Comparison of ENCODE assay signal across 1 cellular context in genomic region chr1:236494586-236495207, GRCh38.
TF ChIP-seq lines count a peak whose summit lies in the region.

No MANE protein-coding gene starts in this region.

TF ChIP-seq in HEK293, 187 proteins besides CTCF, POLR2A, EP300 and RAD21 (continued from another document):
- TF ChIP-seq GFI1B (tag by site-specific recombination; IDR thresholded peaks at IDR 0.05) (no peak), ZNF23 (tag by site-specific recombination; IDR thresholded peaks at IDR 0.05; ENCODE audit: borderline replicate concordance) (no peak), KLF16 (tag by site-specific recombination; IDR thresholded peaks at IDR 0.05) (no peak), HOXC10 (CRISPR knock-in tag; IDR thresholded peaks at IDR 0.05) (no peak), INSM2 (tag by site-specific recombination; IDR thresholded peaks at IDR 0.05) (no peak), ZBTB17 (tag by site-specific recombination; IDR thresholded peaks at IDR 0.05) (peak; percentile 49; the same call in 1 of the 2 replicates), SP7 (tag by site-specific recombination; IDR thresholded peaks at IDR 0.05) (no peak), ZBTB20 (tag by site-specific recombination; IDR thresholded peaks at IDR 0.05) (peak; percentile 41; the same call in 1 of the 2 replicates), ZNF132 (tag by site-specific recombination; IDR thresholded peaks at IDR 0.05; ENCODE audit: borderline replicate concordance) (no peak), YY2 (tag by site-specific recombination; IDR thresholded peaks at IDR 0.05) (peak; percentile 38; the same call in 1 of the 2 replicates), ZNF404 (tag by site-specific recombination; IDR thresholded peaks at IDR 0.05) (no peak), ZNF600 (tag by site-specific recombination; IDR thresholded peaks at IDR 0.05) (peak; percentile 39; the same call in 1 of the 2 replicates), ZNF654 (tag by site-specific recombination; IDR thresholded peaks at IDR 0.05; ENCODE audit: low read depth) (no peak), ZNF155 (tag by site-specific recombination; IDR thresholded peaks at IDR 0.05) (no peak), HIC1 (tag by site-specific recombination; IDR thresholded peaks at IDR 0.05) (no peak), ZXDB (tag by site-specific recombination; IDR thresholded peaks at IDR 0.05) (no peak)
- TF ChIP-seq, protein P1, sequence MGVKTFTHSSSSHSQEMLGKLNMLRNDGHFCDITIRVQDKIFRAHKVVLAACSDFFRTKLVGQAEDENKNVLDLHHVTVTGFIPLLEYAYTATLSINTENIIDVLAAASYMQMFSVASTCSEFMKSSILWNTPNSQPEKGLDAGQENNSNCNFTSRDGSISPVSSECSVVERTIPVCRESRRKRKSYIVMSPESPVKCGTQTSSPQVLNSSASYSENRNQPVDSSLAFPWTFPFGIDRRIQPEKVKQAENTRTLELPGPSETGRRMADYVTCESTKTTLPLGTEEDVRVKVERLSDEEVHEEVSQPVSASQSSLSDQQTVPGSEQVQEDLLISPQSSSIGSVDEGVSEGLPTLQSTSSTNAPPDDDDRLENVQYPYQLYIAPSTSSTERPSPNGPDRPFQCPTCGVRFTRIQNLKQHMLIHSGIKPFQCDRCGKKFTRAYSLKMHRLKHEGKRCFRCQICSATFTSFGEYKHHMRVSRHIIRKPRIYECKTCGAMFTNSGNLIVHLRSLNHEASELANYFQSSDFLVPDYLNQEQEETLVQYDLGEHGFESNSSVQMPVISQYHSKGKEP (tag by site-specific recombination; IDR thresholded peaks at IDR 0.05): peak; percentile 51; the same call in 1 of the 2 replicates
- TF ChIP-seq, protein P2, sequence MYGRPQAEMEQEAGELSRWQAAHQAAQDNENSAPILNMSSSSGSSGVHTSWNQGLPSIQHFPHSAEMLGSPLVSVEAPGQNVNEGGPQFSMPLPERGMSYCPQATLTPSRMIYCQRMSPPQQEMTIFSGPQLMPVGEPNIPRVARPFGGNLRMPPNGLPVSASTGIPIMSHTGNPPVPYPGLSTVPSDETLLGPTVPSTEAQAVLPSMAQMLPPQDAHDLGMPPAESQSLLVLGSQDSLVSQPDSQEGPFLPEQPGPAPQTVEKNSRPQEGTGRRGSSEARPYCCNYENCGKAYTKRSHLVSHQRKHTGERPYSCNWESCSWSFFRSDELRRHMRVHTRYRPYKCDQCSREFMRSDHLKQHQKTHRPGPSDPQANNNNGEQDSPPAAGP (tag by site-specific recombination; IDR thresholded peaks at IDR 0.05): no peak
- TF ChIP-seq, protein P3, sequence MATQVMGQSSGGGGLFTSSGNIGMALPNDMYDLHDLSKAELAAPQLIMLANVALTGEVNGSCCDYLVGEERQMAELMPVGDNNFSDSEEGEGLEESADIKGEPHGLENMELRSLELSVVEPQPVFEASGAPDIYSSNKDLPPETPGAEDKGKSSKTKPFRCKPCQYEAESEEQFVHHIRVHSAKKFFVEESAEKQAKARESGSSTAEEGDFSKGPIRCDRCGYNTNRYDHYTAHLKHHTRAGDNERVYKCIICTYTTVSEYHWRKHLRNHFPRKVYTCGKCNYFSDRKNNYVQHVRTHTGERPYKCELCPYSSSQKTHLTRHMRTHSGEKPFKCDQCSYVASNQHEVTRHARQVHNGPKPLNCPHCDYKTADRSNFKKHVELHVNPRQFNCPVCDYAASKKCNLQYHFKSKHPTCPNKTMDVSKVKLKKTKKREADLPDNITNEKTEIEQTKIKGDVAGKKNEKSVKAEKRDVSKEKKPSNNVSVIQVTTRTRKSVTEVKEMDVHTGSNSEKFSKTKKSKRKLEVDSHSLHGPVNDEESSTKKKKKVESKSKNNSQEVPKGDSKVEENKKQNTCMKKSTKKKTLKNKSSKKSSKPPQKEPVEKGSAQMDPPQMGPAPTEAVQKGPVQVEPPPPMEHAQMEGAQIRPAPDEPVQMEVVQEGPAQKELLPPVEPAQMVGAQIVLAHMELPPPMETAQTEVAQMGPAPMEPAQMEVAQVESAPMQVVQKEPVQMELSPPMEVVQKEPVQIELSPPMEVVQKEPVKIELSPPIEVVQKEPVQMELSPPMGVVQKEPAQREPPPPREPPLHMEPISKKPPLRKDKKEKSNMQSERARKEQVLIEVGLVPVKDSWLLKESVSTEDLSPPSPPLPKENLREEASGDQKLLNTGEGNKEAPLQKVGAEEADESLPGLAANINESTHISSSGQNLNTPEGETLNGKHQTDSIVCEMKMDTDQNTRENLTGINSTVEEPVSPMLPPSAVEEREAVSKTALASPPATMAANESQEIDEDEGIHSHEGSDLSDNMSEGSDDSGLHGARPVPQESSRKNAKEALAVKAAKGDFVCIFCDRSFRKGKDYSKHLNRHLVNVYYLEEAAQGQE (tag by site-specific recombination; IDR thresholded peaks at IDR 0.05): no peak
- TF ChIP-seq, protein P4, sequence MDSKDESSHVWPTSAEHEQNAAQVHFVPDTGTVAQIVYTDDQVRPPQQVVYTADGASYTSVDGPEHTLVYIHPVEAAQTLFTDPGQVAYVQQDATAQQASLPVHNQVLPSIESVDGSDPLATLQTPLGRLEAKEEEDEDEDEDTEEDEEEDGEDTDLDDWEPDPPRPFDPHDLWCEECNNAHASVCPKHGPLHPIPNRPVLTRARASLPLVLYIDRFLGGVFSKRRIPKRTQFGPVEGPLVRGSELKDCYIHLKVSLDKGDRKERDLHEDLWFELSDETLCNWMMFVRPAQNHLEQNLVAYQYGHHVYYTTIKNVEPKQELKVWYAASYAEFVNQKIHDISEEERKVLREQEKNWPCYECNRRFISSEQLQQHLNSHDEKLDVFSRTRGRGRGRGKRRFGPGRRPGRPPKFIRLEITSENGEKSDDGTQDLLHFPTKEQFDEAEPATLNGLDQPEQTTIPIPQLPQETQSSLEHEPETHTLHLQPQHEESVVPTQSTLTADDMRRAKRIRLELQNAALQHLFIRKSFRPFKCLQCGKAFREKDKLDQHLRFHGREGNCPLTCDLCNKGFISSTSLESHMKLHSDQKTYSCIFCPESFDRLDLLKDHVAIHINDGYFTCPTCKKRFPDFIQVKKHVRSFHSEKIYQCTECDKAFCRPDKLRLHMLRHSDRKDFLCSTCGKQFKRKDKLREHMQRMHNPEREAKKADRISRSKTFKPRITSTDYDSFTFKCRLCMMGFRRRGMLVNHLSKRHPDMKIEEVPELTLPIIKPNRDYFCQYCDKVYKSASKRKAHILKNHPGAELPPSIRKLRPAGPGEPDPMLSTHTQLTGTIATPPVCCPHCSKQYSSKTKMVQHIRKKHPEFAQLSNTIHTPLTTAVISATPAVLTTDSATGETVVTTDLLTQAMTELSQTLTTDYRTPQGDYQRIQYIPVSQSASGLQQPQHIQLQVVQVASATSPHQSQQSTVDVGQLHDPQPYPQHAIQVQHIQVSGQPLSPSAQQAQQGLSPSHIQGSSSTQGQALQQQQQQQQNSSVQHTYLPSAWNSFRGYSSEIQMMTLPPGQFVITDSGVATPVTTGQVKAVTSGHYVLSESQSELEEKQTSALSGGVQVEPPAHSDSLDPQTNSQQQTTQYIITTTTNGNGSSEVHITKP (tag by site-specific recombination; IDR thresholded peaks at IDR 0.05): peak; percentile 80
- TF ChIP-seq, protein P5, sequence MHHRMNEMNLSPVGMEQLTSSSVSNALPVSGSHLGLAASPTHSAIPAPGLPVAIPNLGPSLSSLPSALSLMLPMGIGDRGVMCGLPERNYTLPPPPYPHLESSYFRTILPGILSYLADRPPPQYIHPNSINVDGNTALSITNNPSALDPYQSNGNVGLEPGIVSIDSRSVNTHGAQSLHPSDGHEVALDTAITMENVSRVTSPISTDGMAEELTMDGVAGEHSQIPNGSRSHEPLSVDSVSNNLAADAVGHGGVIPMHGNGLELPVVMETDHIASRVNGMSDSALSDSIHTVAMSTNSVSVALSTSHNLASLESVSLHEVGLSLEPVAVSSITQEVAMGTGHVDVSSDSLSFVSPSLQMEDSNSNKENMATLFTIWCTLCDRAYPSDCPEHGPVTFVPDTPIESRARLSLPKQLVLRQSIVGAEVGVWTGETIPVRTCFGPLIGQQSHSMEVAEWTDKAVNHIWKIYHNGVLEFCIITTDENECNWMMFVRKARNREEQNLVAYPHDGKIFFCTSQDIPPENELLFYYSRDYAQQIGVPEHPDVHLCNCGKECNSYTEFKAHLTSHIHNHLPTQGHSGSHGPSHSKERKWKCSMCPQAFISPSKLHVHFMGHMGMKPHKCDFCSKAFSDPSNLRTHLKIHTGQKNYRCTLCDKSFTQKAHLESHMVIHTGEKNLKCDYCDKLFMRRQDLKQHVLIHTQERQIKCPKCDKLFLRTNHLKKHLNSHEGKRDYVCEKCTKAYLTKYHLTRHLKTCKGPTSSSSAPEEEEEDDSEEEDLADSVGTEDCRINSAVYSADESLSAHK (tag by site-specific recombination; IDR thresholded peaks at IDR 0.05): no peak
